Comparison of ENCODE assay signal across 30 cellular contexts in genomic region chr5:45171563-45171962, GRCh38.
"Had no signal": no experiment of that assay in that cellular context is flagged by ENCODE, and none has a peak within 500 bp of the region (broad histone marks: within the 10 kb centered on the region; RNA-seq: fewer than 3 reads in every experiment).

No MANE protein-coding gene starts in this region.

- H3K36me3 Mint-ChIP-seq: activated naive CD4-positive, alpha-beta T cell treated with anti-CD3 and anti-CD28 coated beads, Interleukin-2, amount 10 ng/mL, durations not matched to agents 7 days and 5 days; activated naive CD4-positive, alpha-beta T cell treated with anti-CD3 and anti-CD28 coated beads, Interleukin-2, amount 50 U/mL, for 72 hours; activated naive CD8-positive, alpha-beta T cell treated with anti-CD3 and anti-CD28 coated beads, Interleukin-2, amount 10 ng/mL, durations not matched to agents 7 days and 5 days; brain; WTC11 had no signal

- H3K27ac ChIP-seq: ascending aorta, coronary artery, dorsolateral prefrontal cortex, esophagus muscularis mucosa, foreskin keratinocyte, gastrocnemius medialis, heart left ventricle, VCaP had no signal

- H3K27ac Mint-ChIP-seq: activated CD4-positive, alpha-beta memory T cell treated with anti-CD3 and anti-CD28 coated beads, Interleukin-2, amount 10 ng/mL, durations not matched to agents 7 days and 5 days; activated CD4-positive, alpha-beta T cell treated with anti-CD3 and anti-CD28 coated beads, Interleukin-2, amount 10 ng/mL, durations not matched to agents 7 days and 5 days; activated naive CD4-positive, alpha-beta T cell treated with anti-CD3 and anti-CD28 coated beads, Interleukin-2, amount 10 ng/mL, durations not matched to agents 7 days and 5 days; activated naive CD4-positive, alpha-beta T cell treated with anti-CD3 and anti-CD28 coated beads, Interleukin-2, amount 50 U/mL, for 72 hours; activated naive CD8-positive, alpha-beta T cell treated with anti-CD3 and anti-CD28 coated beads, Interleukin-2, amount 10 ng/mL, durations not matched to agents 7 days and 5 days; activated T-cell treated with anti-CD3 and anti-CD28 coated beads, Interleukin-2, amount 50 U/mL, for 24 hours; activated T-cell treated with anti-CD3 and anti-CD28 coated beads, Interleukin-2, amount 50 U/mL, for 72 hours; brain; dendritic cell treated with granulocyte-macrophage colony-stimulating factor and Interleukin-4, amounts not matched to agents 40 ng/mL and 50 ng/mL, for 4 days; effector memory CD8-positive, alpha-beta T cell; WTC11 had no signal

- H3K27me3 Mint-ChIP-seq: activated CD4-positive, alpha-beta memory T cell treated with anti-CD3 and anti-CD28 coated beads, Interleukin-2, amount 10 ng/mL, durations not matched to agents 7 days and 5 days; activated CD4-positive, alpha-beta T cell treated with anti-CD3 and anti-CD28 coated beads, Interleukin-2, amount 10 ng/mL, durations not matched to agents 7 days and 5 days; activated naive CD4-positive, alpha-beta T cell treated with anti-CD3 and anti-CD28 coated beads, Interleukin-2, amount 10 ng/mL, durations not matched to agents 7 days and 5 days; activated naive CD8-positive, alpha-beta T cell treated with anti-CD3 and anti-CD28 coated beads, Interleukin-2, amount 10 ng/mL, durations not matched to agents 7 days and 5 days; activated T-cell treated with anti-CD3 and anti-CD28 coated beads, Interleukin-2, amount 50 U/mL, for 24 hours; brain; central memory CD8-positive, alpha-beta T cell; dendritic cell treated with granulocyte-macrophage colony-stimulating factor and Interleukin-4, amounts not matched to agents 40 ng/mL and 50 ng/mL, for 4 days; effector memory CD8-positive, alpha-beta T cell had no signal

- H3K27me3 ChIP-seq: ascending aorta, dorsolateral prefrontal cortex, esophagus muscularis mucosa, foreskin keratinocyte, gastrocnemius medialis, heart left ventricle had no signal

- H3K4me3 ChIP-seq: ascending aorta, coronary artery, dorsolateral prefrontal cortex, esophagus muscularis mucosa, gastrocnemius medialis, heart left ventricle had no signal

- H3K4me3 Mint-ChIP-seq: activated CD4-positive, alpha-beta memory T cell treated with anti-CD3 and anti-CD28 coated beads, Interleukin-2, amount 10 ng/mL, durations not matched to agents 7 days and 5 days; activated CD4-positive, alpha-beta T cell treated with anti-CD3 and anti-CD28 coated beads, Interleukin-2, amount 10 ng/mL, durations not matched to agents 7 days and 5 days; activated naive CD4-positive, alpha-beta T cell treated with anti-CD3 and anti-CD28 coated beads, Interleukin-2, amount 10 ng/mL, durations not matched to agents 7 days and 5 days; activated naive CD8-positive, alpha-beta T cell treated with anti-CD3 and anti-CD28 coated beads, Interleukin-2, amount 10 ng/mL, durations not matched to agents 7 days and 5 days; activated T-cell treated with anti-CD3 and anti-CD28 coated beads, Interleukin-2, amount 50 U/mL, for 24 hours; activated T-cell treated with anti-CD3 and anti-CD28 coated beads, Interleukin-2, amount 50 U/mL, for 72 hours; brain; central memory CD8-positive, alpha-beta T cell; dendritic cell treated with granulocyte-macrophage colony-stimulating factor and Interleukin-4, amounts not matched to agents 40 ng/mL and 50 ng/mL, for 4 days; effector memory CD8-positive, alpha-beta T cell; WTC11 had no signal

- H3K4me1 Mint-ChIP-seq: activated CD4-positive, alpha-beta memory T cell treated with anti-CD3 and anti-CD28 coated beads, Interleukin-2, amount 10 ng/mL, durations not matched to agents 7 days and 5 days; activated CD4-positive, alpha-beta T cell treated with anti-CD3 and anti-CD28 coated beads, Interleukin-2, amount 10 ng/mL, durations not matched to agents 7 days and 5 days; activated naive CD4-positive, alpha-beta T cell treated with anti-CD3 and anti-CD28 coated beads, Interleukin-2, amount 10 ng/mL, durations not matched to agents 7 days and 5 days; activated naive CD8-positive, alpha-beta T cell treated with anti-CD3 and anti-CD28 coated beads, Interleukin-2, amount 10 ng/mL, durations not matched to agents 7 days and 5 days; brain; central memory CD8-positive, alpha-beta T cell had no signal

- H3K9me3 ChIP-seq: ascending aorta, esophagus muscularis mucosa, gastrocnemius medialis, heart left ventricle had no signal

- DNase-seq: activated CD4-positive, alpha-beta memory T cell treated with anti-CD3 and anti-CD28 coated beads, Interleukin-2, amount 10 ng/mL, durations not matched to agents 7 days and 5 days; activated CD4-positive, alpha-beta T cell treated with anti-CD3 and anti-CD28 coated beads for 1 hour; activated CD4-positive, alpha-beta T cell treated with anti-CD3 and anti-CD28 coated beads for 4 hours; activated CD4-positive, alpha-beta T cell treated with anti-CD3 and anti-CD28 coated beads, Interleukin-2, amount 10 ng/mL, durations not matched to agents 7 days and 5 days; activated CD4-positive, alpha-beta T cell treated with anti-CD3 and anti-CD28 coated beads, Interleukin-2, amount 50 U/mL, for 4 hours; activated CD8-positive, alpha-beta memory T cell treated with anti-CD3 and anti-CD28 coated beads, Interleukin-2, amount 50 U/mL, for 48 hours; activated gamma-delta T cell; activated naive CD4-positive, alpha-beta T cell; activated naive CD4-positive, alpha-beta T cell treated with anti-CD3 and anti-CD28 coated beads, Interleukin-2, amount 10 ng/mL, durations not matched to agents 7 days and 5 days; activated naive CD8-positive, alpha-beta T cell treated with anti-CD3 and anti-CD28 coated beads, Interleukin-2, amount 10 ng/mL, durations not matched to agents 7 days and 5 days; activated T-cell treated with anti-CD3 and anti-CD28 coated beads for 4 hours; activated T-cell treated with anti-CD3 and anti-CD28 coated beads, Interleukin-2, amount 50 U/mL, for 24 hours; activated T-cell treated with anti-CD3 and anti-CD28 coated beads, Interleukin-2, amount 50 U/mL, for 72 hours; dorsolateral prefrontal cortex; effector memory CD8-positive, alpha-beta T cell; erythroblast; foreskin keratinocyte; gastrocnemius medialis; glutamatergic neuron; heart left ventricle; T-helper 2 cell had no signal

- H3K4me1 ChIP-seq: ascending aorta, esophagus muscularis mucosa, foreskin keratinocyte, gastrocnemius medialis, heart left ventricle had no signal

- H3K36me3 ChIP-seq: ascending aorta, esophagus muscularis mucosa, gastrocnemius medialis, heart left ventricle had no signal

- ATAC-seq: activated naive CD4-positive, alpha-beta T cell treated with anti-CD3 and anti-CD28 coated beads, Interleukin-2, amount 50 U/mL, for 72 hours; activated T-cell treated with anti-CD3 and anti-CD28 coated beads, Interleukin-2, amount 50 U/mL, for 72 hours; effector memory CD8-positive, alpha-beta T cell; foreskin keratinocyte; gastrocnemius medialis; heart left ventricle; WTC11 had no signal

- H3K9me3 Mint-ChIP-seq: activated CD4-positive, alpha-beta memory T cell treated with anti-CD3 and anti-CD28 coated beads, Interleukin-2, amount 10 ng/mL, durations not matched to agents 7 days and 5 days; activated naive CD4-positive, alpha-beta T cell treated with anti-CD3 and anti-CD28 coated beads, Interleukin-2, amount 10 ng/mL, durations not matched to agents 7 days and 5 days; activated naive CD8-positive, alpha-beta T cell treated with anti-CD3 and anti-CD28 coated beads, Interleukin-2, amount 10 ng/mL, durations not matched to agents 7 days and 5 days; brain; WTC11 had no signal
